21 cellular contexts compared by ENCODE assay signal in the genomic region with DNA sequence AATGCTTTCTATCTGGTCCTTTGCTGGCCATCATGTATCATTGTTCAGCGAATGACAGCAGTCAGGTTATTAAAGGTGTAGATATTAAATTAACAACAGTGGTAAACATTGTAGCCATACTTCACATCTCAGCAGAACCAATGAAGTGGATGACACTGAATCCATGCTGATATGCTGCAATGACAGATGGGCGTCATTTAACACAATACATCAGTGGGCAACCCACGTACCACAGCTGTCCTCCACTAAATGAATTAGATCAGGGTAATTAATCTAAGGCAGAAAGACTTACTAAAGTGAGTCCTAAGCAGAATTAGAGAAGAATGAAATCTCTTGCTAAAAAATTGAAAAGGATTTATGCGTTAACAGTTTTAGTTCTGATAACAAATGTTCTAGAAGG.
DNase-seq lines count a peak whose midpoint lies in the region; ATAC-seq, FAIRE-seq and TF ChIP-seq lines count a peak whose summit lies in the region.
"Had no signal": no experiment of that assay in that cellular context is flagged by ENCODE, and none has a peak within 500 bp of the region (broad histone marks: within the 10 kb centered on the region; RNA-seq: fewer than 3 reads in every experiment).

No MANE protein-coding gene starts in this region.

- H3K4me3 Mint-ChIP-seq in glutamatergic neuron (ENCODE audit: unreplicated experiment): peak overlapping the region; percentile 67
- H3K4me3 Mint-ChIP-seq: CD8-positive, alpha-beta T cell; H9 had no signal

- TF ChIP-seq CTCF in D721Med (IDR thresholded peaks at IDR 0.05; ENCODE audit: insufficient read depth, missing control alignments) (no peak), glutamatergic neuron (IDR thresholded peaks at IDR 0.05; ENCODE audit: partially characterized antibody, unreplicated experiment) (no peak)

- peak; percentile 48 for FAIRE-seq in D721Med (lab: Jason Lieb, UNC)
- FAIRE-seq: A549, HTR-8/SVneo had no signal

- H3K27me3 Mint-ChIP-seq in glutamatergic neuron (ENCODE audit: unreplicated experiment): peaks cover 3% of the 10 kb centered on the region

- H3K4me1 Mint-ChIP-seq in glutamatergic neuron (ENCODE audit: low read depth, unreplicated experiment): peaks cover 18% of the 10 kb centered on the region

- DNase-seq in D721Med (ENCODE audit: insufficient read length, low spot score) (no peak), NCI-H1930 (lab: John Stamatoyannopoulos, UW) (peak; percentile 15 to 36), NCI-H69 (lab: John Stamatoyannopoulos, UW) (peak; percentile 96), glutamatergic neuron (peak; percentile 18), activated T-cell treated with anti-CD3 and anti-CD28 coated beads for 4 hours (no peak), GM19238 (ENCODE audit: insufficient read length, low spot score) (no peak)
- no peak for DNase-seq in activated CD4-positive, alpha-beta T cell treated with anti-CD3 and anti-CD28 coated beads, Interleukin-2, amount 50 U/mL, for 1 hour
- DNase-seq: Calu3; CD8-positive, alpha-beta T cell; DND-41; H9; IMR-90; Karpas-422; NCI-H1048; NCI-H1436 treated with DMSO at 0.1 percent for 48 hours; NCI-H510A treated with DMSO at 0.1 percent for 48 hours; SW 1271 had no signal

- H3K36me3 Mint-ChIP-seq in glutamatergic neuron (ENCODE audit: unreplicated experiment): no peaks in the 10 kb centered on the region
- H3K36me3 Mint-ChIP-seq: CD8-positive, alpha-beta T cell had no signal

- peaks cover 9% of the 10 kb centered on the region for H3K9me3 Mint-ChIP-seq in glutamatergic neuron (ENCODE audit: unreplicated experiment)
- H3K9me3 Mint-ChIP-seq: H9 had no signal

- H3K27ac Mint-ChIP-seq in glutamatergic neuron (ENCODE audit: unreplicated experiment): peak overlapping the region; percentile 95
- H3K27ac Mint-ChIP-seq: CD8-positive, alpha-beta T cell; H9 had no signal

- ATAC-seq in HG03196 (IDR thresholded peaks at IDR 0.05; ENCODE audit: unreplicated experiment): no peak
- ATAC-seq: A549; CD8-positive, alpha-beta T cell; Right ventricle myocardium inferior had no signal

Comparison
In these comparisons a context has a peak if more than half of its experiments do, and no peak if none do; other contexts are left out.
1. DNase-seq: peak in NCI-H1930 (2 of 2), NCI-H69 (single experiment) and glutamatergic neuron (single experiment); none in D721Med (single experiment), activated CD4-positive, alpha-beta T cell treated with anti-CD3 and anti-CD28 coated beads, Interleukin-2, amount 50 U/mL, for 1 hour (single experiment), activated T-cell treated with anti-CD3 and anti-CD28 coated beads for 4 hours (single experiment) and GM19238 (single experiment).